ENCODE assay signal across 19 cellular contexts in the genomic region with DNA sequence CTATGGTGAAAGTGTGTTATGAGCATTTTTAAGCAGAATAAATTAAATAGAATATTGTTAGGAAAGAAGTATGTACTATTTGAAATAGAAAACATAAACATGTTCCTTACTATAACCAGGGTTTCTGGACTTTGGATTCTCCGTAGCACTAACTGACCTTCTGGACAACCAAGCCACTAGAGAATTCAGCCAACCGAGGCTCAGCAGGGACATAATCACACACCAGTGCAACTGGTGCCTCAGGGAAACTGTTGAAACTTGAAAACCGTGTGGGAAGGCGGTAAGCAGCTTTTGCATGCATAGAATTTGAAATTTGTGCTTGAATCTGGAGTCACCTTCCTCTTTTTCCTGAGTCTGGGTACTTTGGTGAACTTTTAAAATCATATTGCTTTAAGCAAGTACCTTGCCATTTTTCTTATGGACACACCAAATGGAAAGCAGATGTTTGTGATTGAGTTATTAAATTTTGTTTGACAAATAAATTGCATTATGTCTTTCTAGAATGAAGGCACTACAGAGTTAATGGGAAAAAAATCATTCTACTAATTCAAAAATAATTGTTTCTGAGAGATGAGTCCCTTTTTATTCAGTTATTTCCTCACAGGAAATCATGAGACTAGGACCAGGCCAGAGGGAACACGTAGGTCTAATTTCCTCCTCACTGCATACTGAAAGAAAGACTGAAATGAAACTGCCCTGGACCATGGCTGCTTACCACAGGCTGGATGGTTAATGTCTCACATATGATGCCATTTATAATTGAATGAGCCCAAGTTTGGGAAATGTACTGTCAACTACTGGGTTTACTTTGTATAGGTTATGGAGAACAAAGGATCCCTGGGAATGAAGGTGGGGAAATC. TPM values are rescaled to one million over a fixed set of nuclear protein-coding genes. Genes with fewer than 3 reads are reported as not detected.
DNase-seq lines count a peak whose midpoint lies in the region; ATAC-seq and TF ChIP-seq lines count a peak whose summit lies in the region.
"Had no signal": no experiment of that assay in that cellular context is flagged by ENCODE, and none has a peak within 500 bp of the region (broad histone marks: within the 10 kb centered on the region; RNA-seq: fewer than 3 reads in every experiment).

No MANE protein-coding gene starts in this region.

- no peaks in the 10 kb centered on the region for H3K9me2 ChIP-seq in Karpas-422 (replicated peaks; ENCODE audit: insufficient read depth, low read length)

- H3K27ac ChIP-seq in lower lobe of right lung (peak overlapping the region; percentile 37), Karpas-422 (ENCODE audit: low read length) (no peak overlapping the region)
- H3K27ac ChIP-seq: BLaER1, SJSA1 had no signal

- H3K4me1 ChIP-seq in lower lobe of right lung (no peaks in the 10 kb centered on the region), Karpas-422 (ENCODE audit: low read length) (no peaks in the 10 kb centered on the region)
- H3K4me1 ChIP-seq: SJSA1 had no signal

- no peaks in the 10 kb centered on the region for H4K20me1 ChIP-seq in Karpas-422 (ENCODE audit: insufficient read depth, low read depth, low read length)
- H4K20me1 ChIP-seq: BLaER1 had no signal

- H3K4me3 ChIP-seq in lower lobe of right lung (no peak overlapping the region), Karpas-422 (ENCODE audit: low read length) (no peak overlapping the region)
- H3K4me3 ChIP-seq: BLaER1, SJSA1 had no signal

- H3K36me3 ChIP-seq in lower lobe of right lung: no peaks in the 10 kb centered on the region
- no peaks in the 10 kb centered on the region for H3K36me3 ChIP-seq in Karpas-422 (ENCODE audit: insufficient read depth, low read length)
- H3K36me3 ChIP-seq: BLaER1, SJSA1 had no signal

- no peak for TF ChIP-seq CTCF in lower lobe of right lung (IDR thresholded peaks at IDR 0.05)

- no peaks in the 10 kb centered on the region for H3K79me2 ChIP-seq in Karpas-422 (ENCODE audit: low read length)

- no peak overlapping the region for H2AFZ ChIP-seq in Karpas-422 (ENCODE audit: low read length)

- no peaks in the 10 kb centered on the region for H3K9me3 ChIP-seq in lower lobe of right lung
- H3K9me3 ChIP-seq in Karpas-422 (ENCODE audit: low read length): no peaks in the 10 kb centered on the region

- peak; percentile 41 for DNase-seq in NOMO-1 treated with DMSO at 0.1 percent for 48 hours (lab: John Stamatoyannopoulos, UW; ENCODE audit: unreplicated experiment)
- no peak for DNase-seq in NOMO-1 treated with dmso at 0.1 percent for 144 hours (lab: John Stamatoyannopoulos, UW; ENCODE audit: unreplicated experiment)
- DNase-seq in dermis blood vessel endothelial cell: peak; percentile 44
- DNase-seq in lower lobe of right lung: no peak
- DNase-seq in Karpas-422: no peak
- DNase-seq in midbrain (lab: John Stamatoyannopoulos, UW): no peak
- DNase-seq: 8988T, GF-D8, MM.1S, NCI-H1417, NCI-H187 treated with DMSO at 0.1 percent for 48 hours, NCI-H446, NCI-H69, PC-3, T-cell had no signal

- H3K4me2 ChIP-seq in Karpas-422 (ENCODE audit: low read depth, low read length, poor library complexity, severe bottlenecking): no peak overlapping the region
- H3K4me2 ChIP-seq: BLaER1 had no signal

- peak; percentile 50 to 66 for ATAC-seq in lower lobe of right lung
- ATAC-seq in GM18909 (IDR thresholded peaks at IDR 0.05; ENCODE audit: poor library complexity, unreplicated experiment): no peak
- ATAC-seq in GM21576 (IDR thresholded peaks at IDR 0.05; ENCODE audit: unreplicated experiment): no peak
- ATAC-seq: PC-3, T-cell had no signal

- H3K9ac ChIP-seq in Karpas-422 (ENCODE audit: low read length): no peak overlapping the region
- H3K9ac ChIP-seq: BLaER1 had no signal

- intact Hi-C loops in lower lobe of right lung (cut with DNase I): no loop called here

- H3K27me3 ChIP-seq in lower lobe of right lung (ENCODE audit: low read depth) (no peaks in the 10 kb centered on the region), Karpas-422 (ENCODE audit: low read length) (no peaks in the 10 kb centered on the region)
- H3K27me3 ChIP-seq: BLaER1, SJSA1 had no signal

RNA-seq across cellular contexts. Expression of gene SCAMP1, which starts 20.6 kb away (rescaled TPM):
- total RNA-seq in dermis blood vessel endothelial cell (74.9 and 77.3 TPM in 2 replicates), lower lobe of right lung (42.8 TPM)
- total RNA-seq in Karpas-422 (2014; rRNA removed; shearing (Covaris generic); ENCODE audit: low replicate concordance): 24.3 and 72.5 TPM in 2 replicates

RNA-seq across cellular contexts. Expression of gene AP3B1, which starts 45.3 kb away (rescaled TPM):
- total RNA-seq in dermis blood vessel endothelial cell (41.2 and 63.2 TPM in 2 replicates), lower lobe of right lung (40.0 TPM)
- 14.6 and 27.4 TPM in 2 replicates for total RNA-seq in Karpas-422 (2014; rRNA removed; shearing (Covaris generic); ENCODE audit: low replicate concordance)

Comparison
In these comparisons a context has a peak if more than half of its experiments do, and no peak if none do; other contexts are left out.
1. DNase-seq: peak in NOMO-1 treated with DMSO at 0.1 percent for 48 hours (single experiment) and dermis blood vessel endothelial cell (single experiment); none in NOMO-1 treated with dmso at 0.1 percent for 144 hours (single experiment), lower lobe of right lung (single experiment), Karpas-422 (single experiment) and midbrain (single experiment).
2. ATAC-seq: peak in lower lobe of right lung (2 of 2); none in GM18909 (single experiment) and GM21576 (single experiment).